Comparison of ENCODE assay signal across 23 cellular contexts in the genomic region with DNA sequence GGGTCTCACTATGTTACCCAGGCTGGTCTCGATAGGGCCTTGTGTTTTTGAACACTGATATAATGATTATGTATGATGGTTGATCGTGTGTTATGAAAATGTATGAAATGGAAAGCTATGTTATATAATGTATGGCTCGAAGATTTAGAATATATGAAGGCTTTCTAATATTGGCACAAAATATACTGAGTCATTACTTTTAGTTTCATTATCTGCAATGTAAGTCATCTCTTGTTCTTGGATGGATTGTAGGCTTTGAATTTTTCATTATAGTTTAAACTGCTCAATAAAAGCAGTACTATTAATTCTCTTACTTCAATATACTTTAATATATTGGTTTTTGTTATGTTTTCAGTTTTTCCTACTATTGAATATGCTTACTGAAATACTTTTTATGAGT. TPM values are rescaled to one million over a fixed set of nuclear protein-coding genes. Genes with fewer than 3 reads are reported as not detected.
"Had no signal": no experiment of that assay in that cellular context is flagged by ENCODE, and none has a peak within 500 bp of the region (broad histone marks: within the 10 kb centered on the region; RNA-seq: fewer than 3 reads in every experiment).

No MANE protein-coding gene starts in this region.

- ATAC-seq: foreskin keratinocyte, left lung, psoas muscle, right cardiac atrium had no signal

- H3K36me3 ChIP-seq: left lung, stomach, vagina had no signal

- DNase-seq: activated CD4-positive, CD25-positive, alpha-beta regulatory T cell treated with anti-CD3 and anti-CD28 coated beads, Interleukin-2, amount 50 U/mL, for 72 hours; activated CD8-positive, alpha-beta memory T cell treated with anti-CD3 and anti-CD28 coated beads for 24 hours; activated CD8-positive, alpha-beta memory T cell treated with anti-CD3 and anti-CD28 coated beads, Interleukin-2, amount 50 U/mL, for 48 hours; activated effector memory CD4-positive, alpha-beta T cell treated with anti-CD3 and anti-CD28 coated beads, Interleukin-2, amount 50 U/mL, for 16 hours; activated naive CD4-positive, alpha-beta T cell treated with anti-CD3 and anti-CD28 coated beads, Interleukin-2, amount 50 U/mL, for 16 hours; activated T-cell treated with anti-CD3 and anti-CD28 coated beads, Interleukin-2, amount 50 U/mL, for 48 hours; aorta; effector memory CD4-positive, alpha-beta T cell; foreskin keratinocyte; hippocampal formation; kidney; left lung; midbrain; occipital lobe; psoas muscle; right cardiac atrium; stimulated activated CD4-positive, alpha-beta T cell treated with anti-CD3 and anti-CD28 coated beads, Interleukin-4, amount 100 ng/mL, for 1 hour; stomach; trophoblast cell had no signal

- H3K9me3 Mint-ChIP-seq: T-helper 1 cell treated with Interleukin-12 subunit alpha and Interleukin-12 subunit beta and Interleukin-4 antibody, amounts not matched to agents 30 μg/mL and 1 μg/mL, for 36 hours had no signal

- H3K4me3 ChIP-seq: left lung, psoas muscle, smooth muscle cell, stomach, vagina had no signal

- H3K4me3 Mint-ChIP-seq: T-helper 1 cell treated with Interleukin-12 subunit alpha and Interleukin-12 subunit beta and Interleukin-4 antibody, amounts not matched to agents 30 μg/mL and 1 μg/mL, for 36 hours had no signal

- H3K9me3 ChIP-seq: left lung, psoas muscle, stomach, vagina had no signal

- H3K27ac ChIP-seq: foreskin keratinocyte, left lung, psoas muscle, stomach, vagina had no signal

- H3K4me2 ChIP-seq: smooth muscle cell had no signal

- H3K27ac Mint-ChIP-seq: T-helper 1 cell treated with Interleukin-12 subunit alpha and Interleukin-12 subunit beta and Interleukin-4 antibody, amounts not matched to agents 30 μg/mL and 1 μg/mL, for 36 hours had no signal

- H3K4me1 ChIP-seq: foreskin keratinocyte, left lung, psoas muscle, stomach, vagina had no signal

- H3K27me3 ChIP-seq: foreskin keratinocyte, stomach, vagina had no signal

RNA-seq across cellular contexts. Expression of a gene that starts 10.1 kb away (rescaled TPM):
- total RNA-seq: foreskin keratinocyte, lung microvascular endothelial cell, vagina had no signal
- polyA plus RNA-seq: foreskin keratinocyte had no signal
